1 cellular context compared by ENCODE assay signal in the genomic region with DNA sequence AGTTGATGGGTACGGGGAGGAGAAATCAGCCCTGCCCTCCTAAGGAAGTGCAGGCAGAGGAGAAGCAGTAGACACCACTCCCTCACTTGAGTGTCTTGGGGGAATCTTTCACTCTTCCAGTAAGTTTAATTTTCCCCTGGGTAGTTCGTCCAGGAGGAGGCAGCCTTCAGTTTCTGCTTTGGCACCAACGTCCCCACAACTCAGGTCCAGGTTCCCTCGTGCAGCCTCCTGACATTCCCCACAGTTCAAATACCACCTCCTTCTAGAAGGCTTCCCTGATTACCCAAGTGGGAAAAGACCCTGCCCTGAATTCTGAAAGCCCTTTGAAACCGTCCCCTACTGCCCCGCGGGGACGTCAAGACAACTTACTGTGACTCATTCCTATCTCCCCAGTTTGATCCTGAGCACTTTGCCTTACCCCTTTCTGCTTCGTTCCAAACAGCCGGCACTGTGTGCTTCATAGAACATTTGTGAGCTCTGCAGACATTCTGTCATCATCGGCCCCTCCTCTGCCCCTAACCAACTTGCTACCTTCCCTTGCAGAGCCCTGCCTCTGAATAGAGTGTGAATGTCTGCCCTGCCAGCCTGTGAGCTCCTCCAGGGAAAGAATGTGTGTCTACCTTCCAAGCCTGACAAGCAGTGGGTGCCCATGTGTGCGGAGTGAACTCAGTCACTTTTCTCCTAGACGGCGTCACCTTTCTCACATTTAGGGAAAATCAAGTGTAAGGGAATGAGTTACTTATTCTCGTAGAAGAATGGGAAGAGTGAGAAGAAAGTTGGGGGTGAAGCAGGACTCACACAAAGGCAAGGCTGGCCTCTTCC.
TF ChIP-seq lines count a peak whose summit lies in the region.

No MANE protein-coding gene starts in this region.

TF ChIP-seq in GM23338, 12 proteins besides CTCF, POLR2A, EP300 and RAD21 (continued from another document):
- TF ChIP-seq EZH2phosphoT487 (IDR thresholded peaks at IDR 0.05; ENCODE audit: unreplicated experiment): no peak
- no peak for TF ChIP-seq EZH2 (IDR thresholded peaks at IDR 0.05; ENCODE audit: low read depth, unreplicated experiment)
- no peak for TF ChIP-seq JUNB (IDR thresholded peaks at IDR 0.05; ENCODE audit: unreplicated experiment)
- no peak for TF ChIP-seq ZNF114 (CRISPR knock-in tag; IDR thresholded peaks at IDR 0.05)
TF ChIP-seq in GM23338: peak in this region for 0.
